Comparison of ENCODE assay signal across 31 cellular contexts in genomic region chr10:86106616-86107015, GRCh38.
"Had no signal": no experiment of that assay in that cellular context is flagged by ENCODE, and none has a peak within 500 bp of the region (broad histone marks: within the 10 kb centered on the region; RNA-seq: fewer than 3 reads in every experiment).

No MANE protein-coding gene starts in this region.

- H3K4me3 ChIP-seq: heart right ventricle, hepatocyte, lower lobe of right lung, mucosa of descending colon, ovary, right atrium auricular region, right lobe of liver, smooth muscle cell, stomach, testis, thyroid gland, transverse colon, upper lobe of left lung, vagina had no signal

- H3K9me3 ChIP-seq: heart right ventricle, lower lobe of right lung, mucosa of descending colon, neutrophil, ovary, right atrium auricular region, right lobe of liver, stomach, testis, thyroid gland, transverse colon, upper lobe of left lung, vagina had no signal

- H3K79me2 ChIP-seq: hepatocyte had no signal

- H3K4me1 Mint-ChIP-seq: mesothelial cell of epicardium; stimulated activated naive B cell treated with anti-CD40 and anti-IgM and Interleukin-4, amounts not matched to agents 10 μg/mL and 1 μg/mL and 100 μg/mL, for 72 hours had no signal

- H3K36me3 ChIP-seq: heart right ventricle, lower lobe of right lung, neutrophil, ovary, right atrium auricular region, right lobe of liver, stomach, thyroid gland, transverse colon, upper lobe of left lung, vagina had no signal

- H3K4me1 ChIP-seq: heart right ventricle, lower lobe of right lung, right atrium auricular region, right lobe of liver, stomach, testis, transverse colon, upper lobe of left lung, vagina had no signal

- H3K27ac ChIP-seq: heart right ventricle, hepatocyte, lower lobe of right lung, neutrophil, ovary, right atrium auricular region, right lobe of liver, stomach, testis, thyroid gland, transverse colon, upper lobe of left lung, vagina had no signal

- H3K36me3 Mint-ChIP-seq: mesothelial cell of epicardium; naive thymus-derived CD4-positive, alpha-beta T cell; natural killer cell treated with Interleukin-12 subunit alpha and Interleukin-12 subunit beta and Interleukin-15 and Interleukin-18, amount 100 ng/mL, for 72 hours; stimulated activated naive B cell treated with anti-CD40 and anti-IgM and Interleukin-4, amounts not matched to agents 10 μg/mL and 1 μg/mL and 100 μg/mL, for 72 hours had no signal

- H3K4me2 ChIP-seq: hepatocyte, smooth muscle cell had no signal

- H2AFZ ChIP-seq: hepatocyte had no signal

- H3K9me3 Mint-ChIP-seq: naive thymus-derived CD4-positive, alpha-beta T cell; natural killer cell treated with Interleukin-12 subunit alpha and Interleukin-12 subunit beta and Interleukin-15 and Interleukin-18, amount 100 ng/mL, for 72 hours; stimulated activated naive B cell treated with anti-CD40 and anti-IgM and Interleukin-4, amounts not matched to agents 10 μg/mL and 1 μg/mL and 100 μg/mL, for 72 hours had no signal

- H3K27me3 Mint-ChIP-seq: naive thymus-derived CD4-positive, alpha-beta T cell; natural killer cell treated with Interleukin-12 subunit alpha and Interleukin-12 subunit beta and Interleukin-15 and Interleukin-18, amount 100 ng/mL, for 72 hours had no signal

- ATAC-seq: heart right ventricle; left cardiac atrium; left lobe of liver; lower lobe of right lung; mucosa of descending colon; naive thymus-derived CD4-positive, alpha-beta T cell; natural killer cell treated with Interleukin-12 subunit alpha and Interleukin-12 subunit beta and Interleukin-15 and Interleukin-18, amount 100 ng/mL, for 72 hours; right lobe of liver; stimulated activated naive B cell treated with anti-CD40 and anti-IgM and Interleukin-4, amounts not matched to agents 10 μg/mL and 1 μg/mL and 100 μg/mL, for 72 hours; stimulated activated naive CD8-positive, alpha-beta T cell treated with anti-CD3 and anti-CD28 coated beads, Interleukin-15, Interleukin-2, amounts not matched to agents 100 U/mL and 50 U/mL, for 24 hours had no signal

- H3K27ac Mint-ChIP-seq: mesothelial cell of epicardium; naive thymus-derived CD4-positive, alpha-beta T cell; natural killer cell treated with Interleukin-12 subunit alpha and Interleukin-12 subunit beta and Interleukin-15 and Interleukin-18, amount 100 ng/mL, for 72 hours; progenitor cell of endocrine pancreas; stimulated activated naive B cell treated with anti-CD40 and anti-IgM and Interleukin-4, amounts not matched to agents 10 μg/mL and 1 μg/mL and 100 μg/mL, for 72 hours had no signal

- DNase-seq: heart right ventricle; kidney glomerular epithelial cell; left cardiac atrium; lower lobe of right lung; mammary epithelial cell; mesenchymal stem cell; mucosa of descending colon; naive thymus-derived CD4-positive, alpha-beta T cell; occipital lobe; ovary; right lobe of liver; stimulated activated CD4-positive, alpha-beta T cell treated with anti-CD3 and anti-CD28 coated beads, Interleukin-12 subunit alpha, Interleukin-12 subunit beta, amount 100 ng/mL, for 4 hours; stimulated activated CD4-positive, alpha-beta T cell treated with anti-CD3 and anti-CD28 coated beads, Interleukin-15, amount 100 ng/mL, for 24 hours; stimulated activated CD4-positive, alpha-beta T cell treated with anti-CD3 and anti-CD28 coated beads, Interleukin-2, amount 100 ng/mL, for 24 hours; stimulated activated CD4-positive, alpha-beta T cell treated with anti-CD3 and anti-CD28 coated beads, Interleukin-4, amount 100 ng/mL, for 1 hour; stimulated activated naive B cell treated with anti-CD40 and anti-IgM and Interleukin-4, amounts not matched to agents 10 μg/mL and 1 μg/mL and 100 μg/mL, for 72 hours; stimulated activated naive CD8-positive, alpha-beta T cell treated with anti-CD3 and anti-CD28 coated beads, Interleukin-15, Interleukin-2, amounts not matched to agents 100 U/mL and 50 U/mL, for 24 hours; stomach; testis; thyroid gland; transverse colon; upper lobe of left lung had no signal

- H3K4me3 Mint-ChIP-seq: mesothelial cell of epicardium; naive thymus-derived CD4-positive, alpha-beta T cell; natural killer cell treated with Interleukin-12 subunit alpha and Interleukin-12 subunit beta and Interleukin-15 and Interleukin-18, amount 100 ng/mL, for 72 hours; stimulated activated naive B cell treated with anti-CD40 and anti-IgM and Interleukin-4, amounts not matched to agents 10 μg/mL and 1 μg/mL and 100 μg/mL, for 72 hours had no signal

- H3K27me3 ChIP-seq: heart right ventricle, hepatocyte, neutrophil, ovary, right atrium auricular region, right lobe of liver, stomach, testis, thyroid gland, transverse colon, upper lobe of left lung, vagina had no signal
